1 cellular context compared by ENCODE assay signal in the genomic region with DNA sequence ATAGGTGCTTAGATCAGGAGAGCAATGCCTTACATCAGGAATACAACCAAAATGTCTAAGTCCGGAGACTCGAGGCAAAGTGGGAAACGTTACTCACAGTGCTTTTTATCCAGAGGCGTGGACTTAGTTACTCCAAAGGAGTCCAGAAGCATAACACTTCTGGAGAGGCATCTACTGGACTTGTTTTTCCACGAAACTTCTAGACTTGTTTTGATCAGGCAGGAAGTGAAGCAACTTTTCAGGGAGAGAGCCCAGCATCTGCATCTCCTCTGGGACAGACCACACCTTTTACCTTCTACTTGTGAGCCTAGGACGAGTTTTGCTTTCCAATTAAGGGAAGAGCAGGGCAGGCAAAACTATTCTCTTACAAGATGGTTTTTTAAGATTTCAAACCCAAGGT.
TF ChIP-seq lines count a peak whose summit lies in the region.

No MANE protein-coding gene starts in this region.

TF ChIP-seq in endothelial cell of umbilical vein, 7 proteins besides CTCF, POLR2A, EP300 and RAD21 (continued from another document):
- TF ChIP-seq, protein P1, sequence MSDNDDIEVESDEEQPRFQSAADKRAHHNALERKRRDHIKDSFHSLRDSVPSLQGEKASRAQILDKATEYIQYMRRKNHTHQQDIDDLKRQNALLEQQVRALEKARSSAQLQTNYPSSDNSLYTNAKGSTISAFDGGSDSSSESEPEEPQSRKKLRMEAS (IDR thresholded peaks at IDR 0.05; ENCODE audit: insufficient read depth, insufficient read length): no peak
- TF ChIP-seq GATA2 (IDR thresholded peaks at IDR 0.05; ENCODE audit: insufficient read depth, insufficient read length, low read depth, low read length) (no peak), FOS (IDR thresholded peaks at IDR 0.05; ENCODE audit: borderline replicate concordance, insufficient read depth, low read length) (no peak)
